ENCODE assay signal across 26 cellular contexts in the genomic region with DNA sequence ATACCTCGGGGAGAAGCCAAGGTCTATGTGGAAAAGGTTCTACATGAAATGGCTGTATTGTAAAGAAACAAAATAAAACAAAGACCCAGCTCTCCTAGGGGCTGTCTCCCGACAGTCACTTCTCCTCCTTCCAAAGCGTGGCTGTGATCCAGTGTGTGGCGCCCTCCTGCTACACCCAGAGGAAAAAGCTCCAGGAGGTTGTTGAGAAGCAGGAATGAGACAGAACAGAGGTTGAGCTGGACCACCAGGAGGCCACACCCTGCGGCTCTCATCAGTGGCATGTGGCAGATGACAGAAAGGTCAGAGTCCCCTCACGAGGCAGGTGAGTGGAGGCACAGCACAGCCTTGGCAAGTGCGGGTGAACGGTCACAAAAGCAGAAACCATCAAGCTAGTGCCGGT.
A peak's percentile ranks its signal among the peaks of the same experiment; 100 is the strongest.
DNase-seq lines count a peak whose midpoint lies in the region; ATAC-seq, FAIRE-seq and TF ChIP-seq lines count a peak whose summit lies in the region.
"Had no signal": no experiment of that assay in that cellular context is flagged by ENCODE, and none has a peak within 500 bp of the region (broad histone marks: within the 10 kb centered on the region; RNA-seq: fewer than 3 reads in every experiment).

No MANE protein-coding gene starts in this region.

- H3K18ac ChIP-seq in H1 (ENCODE audit: extremely low read depth, low read length): no peak overlapping the region

- no peak overlapping the region for H2AFZ ChIP-seq in H1 (ENCODE audit: low read length)

- H4K5ac ChIP-seq in H1 (ENCODE audit: insufficient read length, low read depth, low read length): no peak overlapping the region

- WGBS in heart right ventricle, 2 donors: 70 to 76% methylated on average over 9 of the region's 9 CpGs
- WGBS in H1 (ENCODE audit: extremely low coverage in 1 of 2, insufficient coverage in 1 of 2, insufficient read length in 1 of 2, insufficient replicate concordance in 2 of 2, low coverage in 1 of 2, low lambda C conversion rate in 2 of 2, missing lambda C conversion rate in 1 of 2), 2 experiments: 85% methylated on average over 9 of the region's 9 CpGs; no CpG with 5 or more reads in 1 of the 2 experiments

- no peak overlapping the region for H2BK15ac ChIP-seq in H1 (ENCODE audit: low read length)

- CTCF ChIA-PET in H1 (lab: Charles Lee; ENCODE audit: partially characterized antibody): interaction anchor here (0.7 to 2.6 kb wide), 11 partner anchors 13 to 174 kb away, joined by 3 to 15 read pairs (median 3); no protein-coding TSS in a partner anchor

- H3K14ac ChIP-seq in H1 (ENCODE audit: insufficient read length): no peak overlapping the region

- H2BK20ac ChIP-seq in H1 (ENCODE audit: low read length): no peak overlapping the region

- peak; percentile 31 to 43; a peak in 3 of 4 replicates for TF ChIP-seq RAD21 in H1 (IDR thresholded peaks at IDR 0.05 in 1 of 2, conservative IDR thresholded peaks at IDR 0.05 in 1 of 2; ENCODE audit: low read depth in 2 of 2, low read length in 2 of 2)

- no peak overlapping the region for H3K23ac ChIP-seq in H1 (ENCODE audit: insufficient read length)

- H4K20me1 ChIP-seq in H1 (replicated peaks in 1 of 2; ENCODE audit: control insufficient read depth in 1 of 2, insufficient read depth in 2 of 2, low read length in 2 of 2): no peaks in the 10 kb centered on the region
- H4K20me1 ChIP-seq: BLaER1 had no signal

- H3K4me1 ChIP-seq in heart right ventricle (no peaks in the 10 kb centered on the region), H1 (replicated peaks in 1 of 4; ENCODE audit: control insufficient read depth in 3 of 4, insufficient read depth in 4 of 4, low read length in 3 of 4) (no peaks in the 10 kb centered on the region; a peak in 1 of 7 replicates)
- H3K4me1 ChIP-seq: BLaER1, HAP-1, SJCRH30 had no signal

- POLR2A ChIA-PET in H1 (lab: Charles Lee; ENCODE audit: partially characterized antibody): no interaction called here

- TF ChIP-seq EP300 in H1 (IDR thresholded peaks at IDR 0.05; ENCODE audit: borderline replicate concordance in 1 of 2, low read depth in 2 of 2, low read length in 2 of 2): no peak

- intact Hi-C loops in Right ventricle myocardium inferior (cut with DNase I): no loop called here
- intact Hi-C loops in heart right ventricle (cut with DNase I): no loop called here

- no peak overlapping the region for H3K4ac ChIP-seq in H1 (replicated peaks; ENCODE audit: insufficient read length, low read depth, low read length)

- no peak overlapping the region for H2BK120ac ChIP-seq in H1 (replicated peaks; ENCODE audit: low read depth, low read length)

- H4K91ac ChIP-seq in H1 (replicated peaks; ENCODE audit: insufficient read length, low read length): no peak overlapping the region

- DNase-seq in Right ventricle myocardium inferior (ENCODE audit: missing footprints) (no peak), heart right ventricle (no peak), SK-MEL-5 (ENCODE audit: low read depth, low spot score) (peak; percentile 39), H1 (ENCODE audit: low read depth in 1 of 2, low spot score in 2 of 2) (no peak), GM13977 (ENCODE audit: low spot score) (no peak), NCI-H2029 treated with DMSO at 0.1 percent for 48 hours (lab: John Stamatoyannopoulos, UW) (no peak), COLO668 (lab: John Stamatoyannopoulos, UW; ENCODE audit: unreplicated experiment) (no peak)
- no peak for DNase-seq in activated naive CD4-positive, alpha-beta T cell (lab: John Stamatoyannopoulos, UW)
- DNase-seq: 8988T; CD4-positive, CD25-positive, alpha-beta regulatory T cell; GDM1; NCI-H1092 treated with DMSO at 0.1 percent for 48 hours; NCI-H1436; NCI-H187 treated with DMSO at 0.1 percent for 48 hours; NCI-H446; NCI-H524 treated with DMSO at 0.1 percent for 48 hours; NCI-H82; NK-92 treated with Interleukin-12 subunit alpha and Interleukin-12 subunit beta, amount 100 ng/mL, for 24 hours; PC-3; SJCRH30; T-cell had no signal

- no peak overlapping the region for H3K4me2 ChIP-seq in H1 (ENCODE audit: insufficient read depth in 1 of 2, low read depth in 2 of 2, low read length in 2 of 2)
- H3K4me2 ChIP-seq: BLaER1 had no signal

- FAIRE-seq in H1 (lab: Jason Lieb, UNC): no peak
- FAIRE-seq: D721Med, GM12878, GM19239 had no signal

- H3K27me3 ChIP-seq in heart right ventricle (peaks cover 0 to 13% (median 7%) of the 10 kb centered on the region in 7 donors), H1 (replicated peaks in 1 of 4; ENCODE audit: control insufficient read depth in 3 of 4, extremely low read depth in 1 of 4, insufficient read depth in 3 of 4, low read length in 3 of 4) (0 out of 7 replicates have a peak, but pooled peaks cover 0 to 2% (median 0%) of the 10 kb centered on the region in 4 experiments)
- H3K27me3 ChIP-seq: BLaER1 had no signal

- H3K56ac ChIP-seq in H1 (replicated peaks; ENCODE audit: insufficient read length, low read depth, low read length): no peak overlapping the region

- H3K79me2 ChIP-seq in H1 (ENCODE audit: control insufficient read depth in 1 of 2, insufficient read depth in 2 of 2, low read length in 2 of 2): no peaks in the 10 kb centered on the region

- no peaks in the 10 kb centered on the region for H3K36me3 ChIP-seq in heart right ventricle
- H3K36me3 ChIP-seq in H1 (ENCODE audit: control insufficient read depth in 2 of 4, insufficient read depth in 4 of 4, low read length in 3 of 4): no peaks in the 10 kb centered on the region
- H3K36me3 ChIP-seq: BLaER1, HAP-1, SJCRH30 had no signal

- no peak for TF ChIP-seq POLR2A in H1 (IDR thresholded peaks at IDR 0.05; ENCODE audit: control extremely low read depth in 1 of 2, low read depth in 2 of 2, low read length in 2 of 2)

- in situ Hi-C loops in SK-MEL-5 (cut with HindIII; ENCODE audit: low pct_unique_long_range_greater_than_20kb, low sequenced_read_pairs) (no loop called here), GM13977 (cut with MboI; ENCODE audit: low pct_unique_long_range_greater_than_20kb, low sequenced_read_pairs, unreplicated experiment) (no loop called here)

- no peak overlapping the region for H3K9ac ChIP-seq in H1 (replicated peaks in 1 of 4; ENCODE audit: extremely low read depth in 1 of 4, low read depth in 3 of 4, low read length in 3 of 4)
- H3K9ac ChIP-seq: BLaER1 had no signal

- H3K79me1 ChIP-seq in H1 (ENCODE audit: low read depth, low read length): no peaks in the 10 kb centered on the region

- H3K23me2 ChIP-seq in H1 (ENCODE audit: low read depth, low read length): no peaks in the 10 kb centered on the region

- no peaks in the 10 kb centered on the region for H3K9me3 ChIP-seq in heart right ventricle
- no peaks in the 10 kb centered on the region; a peak in 1 of 4 replicates for H3K9me3 ChIP-seq in H1 (ENCODE audit: insufficient read depth in 2 of 2, low read depth in 1 of 2, low read length in 1 of 2)
- H3K9me3 ChIP-seq: BLaER1, HAP-1, SJCRH30 had no signal

- no peak overlapping the region for H4K8ac ChIP-seq in H1 (ENCODE audit: extremely low read depth, insufficient read depth, low read length)

- H2AK5ac ChIP-seq in H1 (ENCODE audit: low read depth, low read length): no peak overlapping the region

- no peak overlapping the region for H3K4me3 ChIP-seq in heart right ventricle
- H3K4me3 ChIP-seq in H1 (ENCODE audit: extremely low read depth in 1 of 4, insufficient read depth in 2 of 4, low read depth in 3 of 4, low read length in 4 of 4): no peak overlapping the region
- H3K4me3 ChIP-seq: BLaER1, GM12878, HAP-1, SJCRH30 had no signal

- H2BK12ac ChIP-seq in H1 (ENCODE audit: low read depth, low read length): no peak overlapping the region

- no peak for TF ChIP-seq CTCF in heart right ventricle (IDR thresholded peaks at IDR 0.05)
- peak; percentile 14 to 36 (median 35); a peak in 3 of 4 replicates for TF ChIP-seq CTCF in H1 (IDR thresholded peaks at IDR 0.05; ENCODE audit: control extremely low read depth in 1 of 3, insufficient read depth in 1 of 3, low read depth in 1 of 3, low read length in 3 of 3)
- no peak for TF ChIP-seq CTCF in GM13977 (IDR thresholded peaks at IDR 0.05; ENCODE audit: extremely low read depth, insufficient read depth, missing control alignments)

- ATAC-seq in Right ventricle myocardium inferior (peak; percentile 14), heart right ventricle (no peak)
- ATAC-seq: GM12878, PC-3, T-cell had no signal

- no peak overlapping the region for H3K27ac ChIP-seq in heart right ventricle
- no peak overlapping the region for H3K27ac ChIP-seq in H1 (ENCODE audit: low read depth, low read length)
- H3K27ac ChIP-seq: BLaER1, SJCRH30 had no signal

- H2BK5ac ChIP-seq in H1 (ENCODE audit: low read depth, low read length): no peak overlapping the region

TF ChIP-seq in H1, 55 proteins besides CTCF, POLR2A, EP300 and RAD21:
- TF ChIP-seq, protein P1, sequence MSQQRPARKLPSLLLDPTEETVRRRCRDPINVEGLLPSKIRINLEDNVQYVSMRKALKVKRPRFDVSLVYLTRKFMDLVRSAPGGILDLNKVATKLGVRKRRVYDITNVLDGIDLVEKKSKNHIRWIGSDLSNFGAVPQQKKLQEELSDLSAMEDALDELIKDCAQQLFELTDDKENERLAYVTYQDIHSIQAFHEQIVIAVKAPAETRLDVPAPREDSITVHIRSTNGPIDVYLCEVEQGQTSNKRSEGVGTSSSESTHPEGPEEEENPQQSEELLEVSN (IDR thresholded peaks at IDR 0.05): no peak
- TF ChIP-seq YY1 (IDR thresholded peaks at IDR 0.05; ENCODE audit: low read depth, low read length): no peak
- no peak for TF ChIP-seq CBX8 (IDR thresholded peaks at IDR 0.05; ENCODE audit: borderline replicate concordance, low read depth, low read length)
- no peak for TF ChIP-seq SP1 (IDR thresholded peaks at IDR 0.05; ENCODE audit: low read depth, low read length)
- TF ChIP-seq SP4 (IDR thresholded peaks at IDR 0.05; ENCODE audit: low read length): no peak
- no peak for TF ChIP-seq SUZ12 (IDR thresholded peaks at IDR 0.05; ENCODE audit: low read length)
- no peak for TF ChIP-seq TAF1 (IDR thresholded peaks at IDR 0.05; ENCODE audit: low read depth, low read length)
- TF ChIP-seq ASH2L (IDR thresholded peaks at IDR 0.05; ENCODE audit: low read length): no peak
- TF ChIP-seq KDM4A (IDR thresholded peaks at IDR 0.05; ENCODE audit: low read depth, low read length, severe bottlenecking): no peak
- TF ChIP-seq, protein P2, sequence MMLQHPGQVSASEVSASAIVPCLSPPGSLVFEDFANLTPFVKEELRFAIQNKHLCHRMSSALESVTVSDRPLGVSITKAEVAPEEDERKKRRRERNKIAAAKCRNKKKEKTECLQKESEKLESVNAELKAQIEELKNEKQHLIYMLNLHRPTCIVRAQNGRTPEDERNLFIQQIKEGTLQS (IDR thresholded peaks at IDR 0.05; ENCODE audit: insufficient read depth, low read depth, low read length): no peak
- no peak for TF ChIP-seq BACH1 (IDR thresholded peaks at IDR 0.05; ENCODE audit: low read length)
- no peak for TF ChIP-seq PHF8 (conservative IDR thresholded peaks at IDR 0.05; ENCODE audit: low read depth, low read length)
- TF ChIP-seq SAP30 (IDR thresholded peaks at IDR 0.05; ENCODE audit: insufficient read depth, insufficient replicate concordance, low read length): no peak
- no peak for TF ChIP-seq ZNF274 (IDR thresholded peaks at IDR 0.05; ENCODE audit: borderline replicate concordance, extremely low read depth, low read length)

Comparison
In these comparisons a context has a peak if more than half of its experiments do, and no peak if none do; other contexts are left out.
1. CTCF ChIP-seq: peak in H1 (3 of 3); none in heart right ventricle (0 of 9) and GM13977 (single experiment).